10 cellular contexts compared by ENCODE assay signal in genomic region chr7:55556031-55556430, GRCh38. TPM values are rescaled to one million over a fixed set of nuclear protein-coding genes. Genes with fewer than 3 reads are reported as not detected.
DNase-seq lines count a peak whose midpoint lies in the region; ATAC-seq and TF ChIP-seq lines count a peak whose summit lies in the region.
"Had no signal": no experiment of that assay in that cellular context is flagged by ENCODE, and none has a peak within 500 bp of the region (broad histone marks: within the 10 kb centered on the region; RNA-seq: fewer than 3 reads in every experiment).

No MANE protein-coding gene starts in this region.

- H3K27ac Mint-ChIP-seq in activated CD8-positive, alpha-beta T cell treated with anti-CD3 and anti-CD28 coated beads for 36 hours, result peak overlapping the region; percentile 39
- H3K27ac Mint-ChIP-seq in activated CD8-positive, alpha-beta T cell treated with anti-CD3 and anti-CD28 coated beads, Interleukin-2, amount 10 ng/mL, durations not matched to agents 7 days and 5 days, result no peak overlapping the region

- H3K4me1 Mint-ChIP-seq in activated CD8-positive, alpha-beta T cell treated with anti-CD3 and anti-CD28 coated beads for 36 hours (ENCODE audit: low read depth), result peaks cover 91% of the 10 kb centered on the region
- peaks cover 57% of the 10 kb centered on the region for H3K4me1 Mint-ChIP-seq in activated CD8-positive, alpha-beta T cell treated with anti-CD3 and anti-CD28 coated beads, Interleukin-2, amount 10 ng/mL, durations not matched to agents 7 days and 5 days (ENCODE audit: low read depth)

- peak overlapping the region; percentile 89 for H3K27ac ChIP-seq in psoas muscle
- H3K27ac ChIP-seq: prostate gland had no signal

- CTCF ChIA-PET in activated CD8-positive, alpha-beta T cell treated with anti-CD3 and anti-CD28 coated beads for 36 hours (lab: Charles Lee), result interaction anchor here (1.0 to 1.3 kb wide), 3 partner anchors 13 to 22 kb away, joined by 3 to 4 read pairs (median 3); no protein-coding TSS in a partner anchor
- CTCF ChIA-PET in activated CD8-positive, alpha-beta T cell treated with anti-CD3 and anti-CD28 coated beads, Interleukin-2, amount 10 ng/mL, durations not matched to agents 7 days and 5 days (lab: Charles Lee), result interaction anchor here (1.0 kb wide), 1 partner anchor 37 kb away, joined by 3 read pairs; no protein-coding TSS in a partner anchor

- WGBS in psoas muscle, 3 donors, result 40 to 72% (median 47%) methylated on average over 1 of the region's 1 CpG

- no peaks in the 10 kb centered on the region for H3K36me3 ChIP-seq in psoas muscle (ENCODE audit: insufficient read depth in 1 of 2, low read depth in 1 of 2)
- H3K36me3 ChIP-seq: prostate gland had no signal

- no peak for TF ChIP-seq CTCF in activated CD8-positive, alpha-beta T cell treated with anti-CD3 and anti-CD28 coated beads for 36 hours (IDR thresholded peaks at IDR 0.05)
- TF ChIP-seq CTCF in psoas muscle (IDR thresholded peaks at IDR 0.05), result no peak

- no peak overlapping the region for H3K4me3 ChIP-seq in psoas muscle
- H3K4me3 ChIP-seq: prostate gland had no signal

- ATAC-seq in activated CD8-positive, alpha-beta T cell treated with anti-CD3 and anti-CD28 coated beads for 36 hours, result peak; percentile 16
- no peak for ATAC-seq in activated CD8-positive, alpha-beta T cell treated with anti-CD3 and anti-CD28 coated beads, Interleukin-2, amount 10 ng/mL, durations not matched to agents 7 days and 5 days
- ATAC-seq in GM21737 (IDR thresholded peaks at IDR 0.05; ENCODE audit: unreplicated experiment) (peak; percentile 35), psoas muscle (no peak)

- H3K4me1 ChIP-seq in psoas muscle, result peaks cover 44% of the 10 kb centered on the region

- no peaks in the 10 kb centered on the region for H3K9me3 Mint-ChIP-seq in activated CD8-positive, alpha-beta T cell treated with anti-CD3 and anti-CD28 coated beads for 36 hours
- no peaks in the 10 kb centered on the region for H3K9me3 Mint-ChIP-seq in activated CD8-positive, alpha-beta T cell treated with anti-CD3 and anti-CD28 coated beads, Interleukin-2, amount 10 ng/mL, durations not matched to agents 7 days and 5 days (ENCODE audit: insufficient read depth)

- no peaks in the 10 kb centered on the region for H3K27me3 Mint-ChIP-seq in activated CD8-positive, alpha-beta T cell treated with anti-CD3 and anti-CD28 coated beads for 36 hours
- H3K27me3 Mint-ChIP-seq in activated CD8-positive, alpha-beta T cell treated with anti-CD3 and anti-CD28 coated beads, Interleukin-2, amount 10 ng/mL, durations not matched to agents 7 days and 5 days (ENCODE audit: low read depth), result no peaks in the 10 kb centered on the region

- peaks cover 26% of the 10 kb centered on the region for H3K36me3 Mint-ChIP-seq in activated CD8-positive, alpha-beta T cell treated with anti-CD3 and anti-CD28 coated beads for 36 hours (ENCODE audit: low read depth)
- peaks cover 20% of the 10 kb centered on the region for H3K36me3 Mint-ChIP-seq in activated CD8-positive, alpha-beta T cell treated with anti-CD3 and anti-CD28 coated beads, Interleukin-2, amount 10 ng/mL, durations not matched to agents 7 days and 5 days (ENCODE audit: low read depth)

- no peaks in the 10 kb centered on the region for H3K27me3 ChIP-seq in psoas muscle (ENCODE audit: insufficient read depth in 3 of 3, low read length in 2 of 3)

- no peak for DNase-seq in activated CD8-positive, alpha-beta T cell treated with anti-CD3 and anti-CD28 coated beads for 36 hours
- no peak for DNase-seq in activated CD8-positive, alpha-beta T cell treated with anti-CD3 and anti-CD28 coated beads, Interleukin-2, amount 10 ng/mL, durations not matched to agents 7 days and 5 days
- peak; percentile 82 for DNase-seq in RPMI8226
- DNase-seq in psoas muscle, result no peak
- DNase-seq in HT-29 (ENCODE audit: low spot score), result no peak
- DNase-seq in GDM1 (lab: John Stamatoyannopoulos, UW), result no peak
- DNase-seq in SHP77 treated with DMSO at 0.1 percent for 48 hours (lab: John Stamatoyannopoulos, UW), result no peak
- DNase-seq: NCI-H2171 had no signal

- H3K4me3 Mint-ChIP-seq in activated CD8-positive, alpha-beta T cell treated with anti-CD3 and anti-CD28 coated beads for 36 hours, result no peak overlapping the region
- no peak overlapping the region for H3K4me3 Mint-ChIP-seq in activated CD8-positive, alpha-beta T cell treated with anti-CD3 and anti-CD28 coated beads, Interleukin-2, amount 10 ng/mL, durations not matched to agents 7 days and 5 days

- intact Hi-C loops in activated CD8-positive, alpha-beta T cell treated with anti-CD3 and anti-CD28 coated beads for 36 hours (cut with micrococcal nuclease), result loop anchor here (2.0 kb wide), 1 partner anchor 21 kb away; no protein-coding TSS in a partner anchor
- intact Hi-C loops in psoas muscle (cut with DNase I), result no loop called here

- no peaks in the 10 kb centered on the region for H3K9me3 ChIP-seq in psoas muscle
- H3K9me3 ChIP-seq: prostate gland had no signal

- POLR2A ChIA-PET in activated CD8-positive, alpha-beta T cell treated with anti-CD3 and anti-CD28 coated beads for 36 hours (lab: Charles Lee), result interaction anchor here (2.3 to 2.9 kb wide), 2 partner anchors 13 to 22 kb away, joined by 8 to 14 read pairs; no protein-coding TSS in a partner anchor
- POLR2A ChIA-PET in activated CD8-positive, alpha-beta T cell treated with anti-CD3 and anti-CD28 coated beads, Interleukin-2, amount 10 ng/mL, durations not matched to agents 7 days and 5 days (lab: Charles Lee), result no interaction called here

RNA-seq across cellular contexts. Expression of gene VOPP1, which starts 16.3 kb away (rescaled TPM):
- total RNA-seq in activated CD8-positive, alpha-beta T cell treated with anti-CD3 and anti-CD28 coated beads for 36 hours, result 10 to 100 TPM; 32.6 to 34.7 TPM
- 10 to 100 TPM; 44.5 to 45.3 TPM for total RNA-seq in activated CD8-positive, alpha-beta T cell treated with anti-CD3 and anti-CD28 coated beads, Interleukin-2, amount 10 ng/mL, durations not matched to agents 7 days and 5 days
- 10 to 100 TPM; 21.6 to 31.9 (median 30.5) TPM for total RNA-seq in psoas muscle
- polyA plus RNA-seq in psoas muscle, result 10 to 100 TPM; 16.3 to 45.7 (median 19.5) TPM
- 126 and 133 TPM in 2 replicates for total RNA-seq in HT-29 (2014; rRNA removed; shearing (Covaris generic))

Comparison
In these comparisons a context has a peak if more than half of its experiments do, and no peak if none do; other contexts are left out.
1. ATAC-seq: peak in activated CD8-positive, alpha-beta T cell treated with anti-CD3 and anti-CD28 coated beads for 36 hours (single experiment) and GM21737 (single experiment); none in activated CD8-positive, alpha-beta T cell treated with anti-CD3 and anti-CD28 coated beads, Interleukin-2, amount 10 ng/mL, durations not matched to agents 7 days and 5 days (single experiment) and psoas muscle (0 of 4).